In the genomic region with DNA sequence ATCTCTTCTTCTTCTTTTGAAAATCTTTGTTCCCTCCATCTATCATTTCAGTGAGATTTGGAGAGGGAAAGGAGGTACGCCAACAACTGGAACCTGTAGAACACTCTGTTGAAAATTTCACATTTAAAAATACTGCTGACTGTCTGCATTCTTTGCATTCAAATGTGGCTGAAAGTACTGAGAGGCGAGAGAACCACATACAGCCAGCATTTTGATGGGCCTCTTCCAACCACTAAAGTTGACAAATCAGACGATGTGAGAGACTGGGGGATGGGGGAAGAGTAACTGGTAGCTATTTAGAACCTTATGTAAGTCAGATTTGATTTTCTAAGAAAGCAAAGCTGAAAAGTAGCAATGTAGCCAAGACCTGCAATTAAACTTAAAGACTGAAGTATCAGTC, we compare ENCODE assay signal across 1 cellular context.
TF ChIP-seq lines count a peak whose summit lies in the region.

No MANE protein-coding gene starts in this region.

TF ChIP-seq in GM23338, 12 proteins besides CTCF, POLR2A, EP300 and RAD21 (continued from another document):
- TF ChIP-seq, protein P1, sequence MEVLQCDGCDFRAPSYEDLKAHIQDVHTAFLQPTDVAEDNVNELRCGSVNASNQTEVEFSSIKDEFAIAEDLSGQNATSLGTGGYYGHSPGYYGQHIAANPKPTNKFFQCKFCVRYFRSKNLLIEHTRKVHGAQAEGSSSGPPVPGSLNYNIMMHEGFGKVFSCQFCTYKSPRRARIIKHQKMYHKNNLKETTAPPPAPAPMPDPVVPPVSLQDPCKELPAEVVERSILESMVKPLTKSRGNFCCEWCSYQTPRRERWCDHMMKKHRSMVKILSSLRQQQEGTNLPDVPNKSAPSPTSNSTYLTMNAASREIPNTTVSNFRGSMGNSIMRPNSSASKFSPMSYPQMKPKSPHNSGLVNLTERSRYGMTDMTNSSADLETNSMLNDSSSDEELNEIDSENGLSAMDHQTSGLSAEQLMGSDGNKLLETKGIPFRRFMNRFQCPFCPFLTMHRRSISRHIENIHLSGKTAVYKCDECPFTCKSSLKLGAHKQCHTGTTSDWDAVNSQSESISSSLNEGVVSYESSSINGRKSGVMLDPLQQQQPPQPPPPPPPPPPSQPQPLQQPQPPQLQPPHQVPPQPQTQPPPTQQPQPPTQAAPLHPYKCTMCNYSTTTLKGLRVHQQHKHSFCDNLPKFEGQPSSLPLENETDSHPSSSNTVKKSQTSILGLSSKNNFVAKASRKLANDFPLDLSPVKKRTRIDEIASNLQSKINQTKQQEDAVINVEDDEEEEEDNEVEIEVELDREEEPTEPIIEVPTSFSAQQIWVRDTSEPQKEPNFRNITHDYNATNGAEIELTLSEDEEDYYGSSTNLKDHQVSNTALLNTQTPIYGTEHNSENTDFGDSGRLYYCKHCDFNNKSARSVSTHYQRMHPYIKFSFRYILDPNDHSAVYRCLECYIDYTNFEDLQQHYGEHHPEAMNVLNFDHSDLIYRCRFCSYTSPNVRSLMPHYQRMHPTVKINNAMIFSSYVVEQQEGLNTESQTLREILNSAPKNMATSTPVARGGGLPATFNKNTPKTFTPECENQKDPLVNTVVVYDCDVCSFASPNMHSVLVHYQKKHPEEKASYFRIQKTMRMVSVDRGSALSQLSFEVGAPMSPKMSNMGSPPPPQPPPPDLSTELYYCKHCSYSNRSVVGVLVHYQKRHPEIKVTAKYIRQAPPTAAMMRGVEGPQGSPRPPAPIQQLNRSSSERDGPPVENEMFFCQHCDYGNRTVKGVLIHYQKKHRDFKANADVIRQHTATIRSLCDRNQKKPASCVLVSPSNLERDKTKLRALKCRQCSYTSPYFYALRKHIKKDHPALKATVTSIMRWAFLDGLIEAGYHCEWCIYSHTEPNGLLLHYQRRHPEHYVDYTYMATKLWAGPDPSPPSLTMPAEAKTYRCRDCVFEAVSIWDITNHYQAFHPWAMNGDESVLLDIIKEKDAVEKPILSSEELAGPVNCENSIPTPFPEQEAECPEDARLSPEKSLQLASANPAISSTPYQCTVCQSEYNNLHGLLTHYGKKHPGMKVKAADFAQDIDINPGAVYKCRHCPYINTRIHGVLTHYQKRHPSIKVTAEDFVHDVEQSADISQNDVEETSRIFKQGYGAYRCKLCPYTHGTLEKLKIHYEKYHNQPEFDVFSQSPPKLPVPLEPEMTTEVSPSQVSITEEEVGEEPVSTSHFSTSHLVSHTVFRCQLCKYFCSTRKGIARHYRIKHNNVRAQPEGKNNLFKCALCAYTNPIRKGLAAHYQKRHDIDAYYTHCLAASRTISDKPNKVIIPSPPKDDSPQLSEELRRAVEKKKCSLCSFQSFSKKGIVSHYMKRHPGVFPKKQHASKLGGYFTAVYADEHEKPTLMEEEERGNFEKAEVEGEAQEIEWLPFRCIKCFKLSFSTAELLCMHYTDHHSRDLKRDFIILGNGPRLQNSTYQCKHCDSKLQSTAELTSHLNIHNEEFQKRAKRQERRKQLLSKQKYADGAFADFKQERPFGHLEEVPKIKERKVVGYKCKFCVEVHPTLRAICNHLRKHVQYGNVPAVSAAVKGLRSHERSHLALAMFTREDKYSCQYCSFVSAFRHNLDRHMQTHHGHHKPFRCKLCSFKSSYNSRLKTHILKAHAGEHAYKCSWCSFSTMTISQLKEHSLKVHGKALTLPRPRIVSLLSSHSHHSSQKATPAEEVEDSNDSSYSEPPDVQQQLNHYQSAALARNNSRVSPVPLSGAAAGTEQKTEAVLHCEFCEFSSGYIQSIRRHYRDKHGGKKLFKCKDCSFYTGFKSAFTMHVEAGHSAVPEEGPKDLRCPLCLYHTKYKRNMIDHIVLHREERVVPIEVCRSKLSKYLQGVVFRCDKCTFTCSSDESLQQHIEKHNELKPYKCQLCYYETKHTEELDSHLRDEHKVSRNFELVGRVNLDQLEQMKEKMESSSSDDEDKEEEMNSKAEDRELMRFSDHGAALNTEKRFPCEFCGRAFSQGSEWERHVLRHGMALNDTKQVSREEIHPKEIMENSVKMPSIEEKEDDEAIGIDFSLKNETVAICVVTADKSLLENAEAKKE (CRISPR knock-in tag; IDR thresholded peaks at IDR 0.05), result no peak
- no peak for TF ChIP-seq NANOG (IDR thresholded peaks at IDR 0.05; ENCODE audit: borderline replicate concordance)
- no peak for TF ChIP-seq POLR2AphosphoS5 (IDR thresholded peaks at IDR 0.05; ENCODE audit: low read depth)
- TF ChIP-seq, protein P2, sequence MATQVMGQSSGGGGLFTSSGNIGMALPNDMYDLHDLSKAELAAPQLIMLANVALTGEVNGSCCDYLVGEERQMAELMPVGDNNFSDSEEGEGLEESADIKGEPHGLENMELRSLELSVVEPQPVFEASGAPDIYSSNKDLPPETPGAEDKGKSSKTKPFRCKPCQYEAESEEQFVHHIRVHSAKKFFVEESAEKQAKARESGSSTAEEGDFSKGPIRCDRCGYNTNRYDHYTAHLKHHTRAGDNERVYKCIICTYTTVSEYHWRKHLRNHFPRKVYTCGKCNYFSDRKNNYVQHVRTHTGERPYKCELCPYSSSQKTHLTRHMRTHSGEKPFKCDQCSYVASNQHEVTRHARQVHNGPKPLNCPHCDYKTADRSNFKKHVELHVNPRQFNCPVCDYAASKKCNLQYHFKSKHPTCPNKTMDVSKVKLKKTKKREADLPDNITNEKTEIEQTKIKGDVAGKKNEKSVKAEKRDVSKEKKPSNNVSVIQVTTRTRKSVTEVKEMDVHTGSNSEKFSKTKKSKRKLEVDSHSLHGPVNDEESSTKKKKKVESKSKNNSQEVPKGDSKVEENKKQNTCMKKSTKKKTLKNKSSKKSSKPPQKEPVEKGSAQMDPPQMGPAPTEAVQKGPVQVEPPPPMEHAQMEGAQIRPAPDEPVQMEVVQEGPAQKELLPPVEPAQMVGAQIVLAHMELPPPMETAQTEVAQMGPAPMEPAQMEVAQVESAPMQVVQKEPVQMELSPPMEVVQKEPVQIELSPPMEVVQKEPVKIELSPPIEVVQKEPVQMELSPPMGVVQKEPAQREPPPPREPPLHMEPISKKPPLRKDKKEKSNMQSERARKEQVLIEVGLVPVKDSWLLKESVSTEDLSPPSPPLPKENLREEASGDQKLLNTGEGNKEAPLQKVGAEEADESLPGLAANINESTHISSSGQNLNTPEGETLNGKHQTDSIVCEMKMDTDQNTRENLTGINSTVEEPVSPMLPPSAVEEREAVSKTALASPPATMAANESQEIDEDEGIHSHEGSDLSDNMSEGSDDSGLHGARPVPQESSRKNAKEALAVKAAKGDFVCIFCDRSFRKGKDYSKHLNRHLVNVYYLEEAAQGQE (IDR thresholded peaks at IDR 0.05; ENCODE audit: unreplicated experiment), result no peak
- TF ChIP-seq JUNB (IDR thresholded peaks at IDR 0.05; ENCODE audit: unreplicated experiment), result no peak
- no peak for TF ChIP-seq EZH2phosphoT487 (IDR thresholded peaks at IDR 0.05; ENCODE audit: unreplicated experiment)
- TF ChIP-seq ZNF114 (CRISPR knock-in tag; IDR thresholded peaks at IDR 0.05), result no peak
- no peak for TF ChIP-seq STAT1 (IDR thresholded peaks at IDR 0.05; ENCODE audit: unreplicated experiment)
- TF ChIP-seq CREB1 (CRISPR knock-in tag; IDR thresholded peaks at IDR 0.05; ENCODE audit: low read depth), result no peak
- TF ChIP-seq, protein P3, sequence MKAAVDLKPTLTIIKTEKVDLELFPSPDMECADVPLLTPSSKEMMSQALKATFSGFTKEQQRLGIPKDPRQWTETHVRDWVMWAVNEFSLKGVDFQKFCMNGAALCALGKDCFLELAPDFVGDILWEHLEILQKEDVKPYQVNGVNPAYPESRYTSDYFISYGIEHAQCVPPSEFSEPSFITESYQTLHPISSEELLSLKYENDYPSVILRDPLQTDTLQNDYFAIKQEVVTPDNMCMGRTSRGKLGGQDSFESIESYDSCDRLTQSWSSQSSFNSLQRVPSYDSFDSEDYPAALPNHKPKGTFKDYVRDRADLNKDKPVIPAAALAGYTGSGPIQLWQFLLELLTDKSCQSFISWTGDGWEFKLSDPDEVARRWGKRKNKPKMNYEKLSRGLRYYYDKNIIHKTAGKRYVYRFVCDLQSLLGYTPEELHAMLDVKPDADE (IDR thresholded peaks at IDR 0.05), result no peak
TF ChIP-seq in GM23338: peak in this region for 0.
